ENCODE assay signal across 21 cellular contexts in genomic region chr9:9674461-9674860, GRCh38.
DNase-seq lines count a peak whose midpoint lies in the region; ATAC-seq, FAIRE-seq and TF ChIP-seq lines count a peak whose summit lies in the region.
"Had no signal": no experiment of that assay in that cellular context is flagged by ENCODE, and none has a peak within 500 bp of the region (broad histone marks: within the 10 kb centered on the region; RNA-seq: fewer than 3 reads in every experiment).

No MANE protein-coding gene starts in this region.

- no peak overlapping the region for H2AFZ ChIP-seq in K562 (ENCODE audit: low read depth, low read length)

- H3K9me3 ChIP-seq in A549 (no peaks in the 10 kb centered on the region), K562 (replicated peaks; ENCODE audit: control insufficient read depth, insufficient read depth, low read depth, low read length) (no peaks in the 10 kb centered on the region), kidney (ENCODE audit: control insufficient read depth in 1 of 2, low read length in 2 of 2) (no peaks in the 10 kb centered on the region)
- H3K9me3 ChIP-seq in effector memory CD4-positive, alpha-beta T cell (ENCODE audit: control insufficient read depth, low read length), result no peaks in the 10 kb centered on the region
- H3K9me3 ChIP-seq: BE2C; BLaER1 treated with 17β-estradiol and CSF1 and Interleukin-3, amounts not matched to agents 10 nM and 100 nM; HAP-1 had no signal

- no peaks in the 10 kb centered on the region for H4K20me1 ChIP-seq in K562 (replicated peaks; ENCODE audit: control insufficient read depth, insufficient read depth, low read length)
- H4K20me1 ChIP-seq: BLaER1 treated with 17β-estradiol and CSF1 and Interleukin-3, amounts not matched to agents 10 nM and 100 nM had no signal

- POLR2A ChIA-PET in A549 (lab: Yijun Ruan, JAX), result no interaction called here
- POLR2A ChIA-PET in K562 (lab: Yijun Ruan, JAX), result no interaction called here

- BruUV-seq in K562 (replicated peaks; lab: Mats Ljungman, UMichigan), result no TSS peak

- whole genome bisulfite sequencing in A549 (ENCODE audit: missing lambda C conversion rate), result 12% methylated on average over 3 of the region's 3 CpGs
- 4% methylated on average over 3 of the region's 3 CpGs for WGBS in K562 (ENCODE audit: insufficient coverage, low coverage, missing lambda C conversion rate)

- no peak overlapping the region for H3K4me3 ChIP-seq in A549
- H3K4me3 ChIP-seq in K562, result no peak overlapping the region
- no peak overlapping the region for H3K4me3 ChIP-seq in kidney (ENCODE audit: low read length in 2 of 2)
- no peak overlapping the region for H3K4me3 ChIP-seq in effector memory CD4-positive, alpha-beta T cell (ENCODE audit: insufficient read depth, low read depth, low read length, poor library complexity, severe bottlenecking)
- H3K4me3 ChIP-seq: BLaER1 treated with 17β-estradiol and CSF1 and Interleukin-3, amounts not matched to agents 10 nM and 100 nM; GM12878; HAP-1 had no signal

- TF ChIP-seq CTCF in A549 (IDR thresholded peaks at IDR 0.05) (no peak), K562 (IDR thresholded peaks at IDR 0.05 in 2 of 3, conservative IDR thresholded peaks at IDR 0.05 in 1 of 3; ENCODE audit: insufficient read depth in 2 of 3, low read depth in 1 of 3, low read length in 3 of 3) (no peak), kidney (IDR thresholded peaks at IDR 0.05; ENCODE audit: borderline replicate concordance, extremely low read depth, insufficient read depth) (no peak)

- intact Hi-C loops in K562 (cut with micrococcal nuclease), result no loop called here
- intact Hi-C loops in kidney (cut with DNase I), result no loop called here

- H3K4me1 ChIP-seq in A549 (no peaks in the 10 kb centered on the region), K562 (replicated peaks in 1 of 2; ENCODE audit: control insufficient read depth in 2 of 2, insufficient read depth in 2 of 2, low read length in 2 of 2) (no peaks in the 10 kb centered on the region), kidney (ENCODE audit: control insufficient read depth in 1 of 2, insufficient read depth in 1 of 2, low read depth in 1 of 2, low read length in 2 of 2) (no peaks in the 10 kb centered on the region)
- H3K4me1 ChIP-seq in effector memory CD4-positive, alpha-beta T cell (ENCODE audit: control insufficient read depth, insufficient read depth, low read length, poor library complexity, severe bottlenecking), result no peaks in the 10 kb centered on the region
- H3K4me1 ChIP-seq: BE2C; BLaER1 treated with 17β-estradiol and CSF1 and Interleukin-3, amounts not matched to agents 10 nM and 100 nM; HAP-1 had no signal

- H3K36me3 ChIP-seq in K562 (ENCODE audit: control insufficient read depth, insufficient read depth, low read length), result no peaks in the 10 kb centered on the region
- H3K36me3 ChIP-seq in kidney (ENCODE audit: control insufficient read depth in 1 of 2, insufficient read depth in 2 of 2, low read length in 2 of 2), result no peaks in the 10 kb centered on the region
- no peaks in the 10 kb centered on the region for H3K36me3 ChIP-seq in effector memory CD4-positive, alpha-beta T cell (ENCODE audit: control insufficient read depth, insufficient read depth, low read length)
- H3K36me3 ChIP-seq: BE2C; BLaER1 treated with 17β-estradiol and CSF1 and Interleukin-3, amounts not matched to agents 10 nM and 100 nM; HAP-1 had no signal

- no peaks in the 10 kb centered on the region for H3K79me2 ChIP-seq in K562 (ENCODE audit: control insufficient read depth, insufficient read depth, low read length)

- H3K9me1 ChIP-seq in K562 (ENCODE audit: control insufficient read depth, insufficient read depth, low read length), result no peaks in the 10 kb centered on the region

- TF ChIP-seq EP300 in A549 (IDR thresholded peaks at IDR 0.05) (no peak), K562 (IDR thresholded peaks at IDR 0.05; ENCODE audit: low read length) (no peak)

- ATAC-seq in A549, result no peak
- ATAC-seq in K562, result no peak
- ATAC-seq in GM21717 (IDR thresholded peaks at IDR 0.05; ENCODE audit: unreplicated experiment), result no peak
- ATAC-seq: GM12878 had no signal

- no peak for TF ChIP-seq RAD21 in A549 (conservative IDR thresholded peaks at IDR 0.05 in 1 of 2, IDR thresholded peaks at IDR 0.05 in 1 of 2)
- TF ChIP-seq RAD21 in K562 (CRISPR knock-in tag; conservative IDR thresholded peaks at IDR 0.05 in 1 of 2, IDR thresholded peaks at IDR 0.05 in 1 of 2), result no peak

- CTCF ChIA-PET in A549 (lab: Yijun Ruan, JAX) (no interaction called here), K562 (lab: Yijun Ruan, JAX; ENCODE audit: low intra/inter-chr PET ratio) (no interaction called here)

- H3K4me2 ChIP-seq in A549, result no peak overlapping the region
- H3K4me2 ChIP-seq in K562 (ENCODE audit: insufficient read depth, low read length), result no peak overlapping the region
- H3K4me2 ChIP-seq: BLaER1 treated with 17β-estradiol and CSF1 and Interleukin-3, amounts not matched to agents 10 nM and 100 nM had no signal

- in situ Hi-C loops in K562 (cut with MboI), result no loop called here

- TF ChIP-seq POLR2A in A549 (IDR thresholded peaks at IDR 0.05; ENCODE audit: low read length) (no peak), K562 (conservative IDR thresholded peaks at IDR 0.05) (no peak)

- FAIRE-seq in A549 (lab: Jason Lieb, UNC) (no peak), K562 (lab: Jason Lieb, UNC) (no peak), kidney (lab: Jason Lieb, UNC) (peak; percentile 29)
- FAIRE-seq: GM12878, GM19239, H54 had no signal

- DNase-seq in A549 (ENCODE audit: low read depth in 1 of 2, low spot score in 1 of 2) (no peak), K562 (ENCODE audit: extremely low read depth in 1 of 4, low spot score in 3 of 4) (no peak), kidney (no peak), NCI-H1930 (lab: John Stamatoyannopoulos, UW) (no peak)
- DNase-seq in effector memory CD4-positive, alpha-beta T cell, result no peak
- DNase-seq: ACHN; BE2C; CD4-positive, alpha-beta T cell; CD8-positive, alpha-beta memory T cell; DMS 273 treated with DMSO at 0.1 percent for 48 hours; DMS79; EL; GDM1; GOT3; HFFc6 had no signal

- H3K9ac ChIP-seq in K562 (ENCODE audit: insufficient read depth in 1 of 2, low read depth in 2 of 2, low read length in 2 of 2) (no peak overlapping the region), kidney (ENCODE audit: low read length in 2 of 2) (no peak overlapping the region)
- H3K9ac ChIP-seq: BLaER1 treated with 17β-estradiol and CSF1 and Interleukin-3, amounts not matched to agents 10 nM and 100 nM had no signal

- H3K27ac ChIP-seq in A549 (no peak overlapping the region), K562 (ENCODE audit: extremely low read depth, low read depth, low read length) (no peak overlapping the region), kidney (ENCODE audit: low read depth in 2 of 2, low read length in 2 of 2) (no peak overlapping the region)
- no peak overlapping the region for H3K27ac ChIP-seq in effector memory CD4-positive, alpha-beta T cell (ENCODE audit: insufficient read depth, low read length, poor library complexity, severe bottlenecking)
- H3K27ac ChIP-seq: BLaER1 treated with 17β-estradiol and CSF1 and Interleukin-3, amounts not matched to agents 10 nM and 100 nM had no signal

- H3K27me3 ChIP-seq in K562 (ENCODE audit: control insufficient read depth in 2 of 2, insufficient read depth in 2 of 2, low read length in 2 of 2), result no peaks in the 10 kb centered on the region
- no peaks in the 10 kb centered on the region for H3K27me3 ChIP-seq in effector memory CD4-positive, alpha-beta T cell (replicated peaks; ENCODE audit: control insufficient read depth, insufficient read depth, low read length, poor library complexity, severe bottlenecking)
- H3K27me3 ChIP-seq: BE2C; BLaER1 treated with 17β-estradiol and CSF1 and Interleukin-3, amounts not matched to agents 10 nM and 100 nM had no signal

TF ChIP-seq in A549, 52 proteins besides CTCF, POLR2A, EP300 and RAD21:
- TF ChIP-seq GATA3 (IDR thresholded peaks at IDR 0.05; ENCODE audit: borderline replicate concordance), result no peak
- TF ChIP-seq CBX2 (IDR thresholded peaks at IDR 0.05; ENCODE audit: borderline replicate concordance, low read depth), result no peak
- no peak for TF ChIP-seq JUNB (IDR thresholded peaks at IDR 0.05)
- TF ChIP-seq MAFK (IDR thresholded peaks at IDR 0.05; ENCODE audit: partially characterized antibody), result peak; percentile 50
- TF ChIP-seq MYC (IDR thresholded peaks at IDR 0.05; ENCODE audit: borderline replicate concordance, low read length), result no peak
- no peak for TF ChIP-seq HOXB5 (CRISPR knock-in tag; IDR thresholded peaks at IDR 0.05)
- no peak for TF ChIP-seq TFCP2L1 (CRISPR knock-in tag; IDR thresholded peaks at IDR 0.05)
TF ChIP-seq in A549: peak in this region for 1.

TF ChIP-seq in K562, 482 proteins besides CTCF, POLR2A, EP300 and RAD21:
- peak; percentile 35 for TF ChIP-seq ZNF316 (IDR thresholded peaks at IDR 0.05)
- no peak for TF ChIP-seq CREBBP (IDR thresholded peaks at IDR 0.05; ENCODE audit: low read depth, low read length)
- no peak for TF ChIP-seq SP2 (IDR thresholded peaks at IDR 0.05; ENCODE audit: extremely low read depth, low read depth, low read length, poor library complexity, severe bottlenecking)

Comparison
In these comparisons a context has a peak if more than half of its experiments do, and no peak if none do; other contexts are left out.
1. Of the 35 proteins assayed by ChIP-seq in both K562 and A549: peak only in K562: none; only in A549: MAFK; in both: none; in neither: 34.